ENCODE assay signal across 11 cellular contexts in the genomic region with DNA sequence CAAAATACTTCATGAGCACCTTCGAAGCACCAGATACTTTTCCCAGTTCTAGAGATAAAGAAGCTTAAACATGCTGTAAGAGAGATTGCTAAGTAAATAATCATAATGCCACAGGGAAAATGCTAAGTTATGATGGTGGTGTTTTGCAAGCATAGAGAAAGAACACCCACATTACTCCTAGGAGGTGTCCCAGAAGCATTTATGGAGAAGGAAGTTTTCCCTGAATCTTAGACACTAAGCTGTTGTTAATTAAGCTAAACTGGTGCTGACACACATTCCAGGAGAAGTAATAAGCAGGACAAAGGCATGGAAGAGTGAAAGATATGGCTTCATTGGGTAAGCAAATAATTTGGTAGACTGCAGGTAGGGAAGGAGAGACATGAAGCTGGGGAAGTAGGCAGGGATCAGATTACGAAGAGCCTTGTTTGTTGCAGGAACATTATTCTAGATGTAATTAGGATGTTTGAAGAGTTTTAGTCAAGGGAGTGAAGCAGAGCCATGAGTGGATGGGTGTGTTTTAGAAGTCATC.
"Had no signal": no experiment of that assay in that cellular context is flagged by ENCODE, and none has a peak within 500 bp of the region (broad histone marks: within the 10 kb centered on the region; RNA-seq: fewer than 3 reads in every experiment).

No MANE protein-coding gene starts in this region.

- H3K9me3 ChIP-seq: ascending aorta, heart left ventricle, mucosa of descending colon had no signal

- H3K27ac ChIP-seq: ascending aorta, heart left ventricle had no signal

- H3K4me3 ChIP-seq: ascending aorta, heart left ventricle, mucosa of descending colon had no signal

- DNase-seq: activated CD4-positive, CD25-positive, alpha-beta regulatory T cell treated with anti-CD3 and anti-CD28 coated beads, Interleukin-2, amount 50 U/mL, for 72 hours; activated naive CD4-positive, alpha-beta T cell treated with Interleukin-2 at 50 U/mL for 16 hours; activated T-cell treated with anti-CD3 and anti-CD28 coated beads for 4 hours; dermis blood vessel endothelial cell; heart left ventricle; left colon; mucosa of descending colon; naive thymus-derived CD4-positive, alpha-beta T cell had no signal

- H3K27ac Mint-ChIP-seq: activated T-helper 17 cell treated with anti-CD3 and anti-CD28 coated beads, Interleukin-2, amount 50 U/mL, for 72 hours; naive thymus-derived CD4-positive, alpha-beta T cell; stimulated activated effector memory CD8-positive, alpha-beta T cell treated with anti-CD3 and anti-CD28 coated beads, Interleukin-12 subunit alpha, Interleukin-12 subunit beta, amount 100 ng/mL, for 72 hours had no signal

- H3K4me3 Mint-ChIP-seq: activated T-helper 17 cell treated with anti-CD3 and anti-CD28 coated beads, Interleukin-2, amount 50 U/mL, for 72 hours; naive thymus-derived CD4-positive, alpha-beta T cell; stimulated activated effector memory CD8-positive, alpha-beta T cell treated with anti-CD3 and anti-CD28 coated beads, Interleukin-12 subunit alpha, Interleukin-12 subunit beta, amount 100 ng/mL, for 72 hours had no signal

- H3K36me3 Mint-ChIP-seq: naive thymus-derived CD4-positive, alpha-beta T cell; stimulated activated effector memory CD8-positive, alpha-beta T cell treated with anti-CD3 and anti-CD28 coated beads, Interleukin-12 subunit alpha, Interleukin-12 subunit beta, amount 100 ng/mL, for 72 hours had no signal

- H3K4me1 ChIP-seq: ascending aorta, heart left ventricle had no signal

- ATAC-seq: activated T-helper 17 cell treated with anti-CD3 and anti-CD28 coated beads, Interleukin-2, amount 50 U/mL, for 72 hours; heart left ventricle; left colon; mucosa of descending colon; naive thymus-derived CD4-positive, alpha-beta T cell; stimulated activated effector memory CD8-positive, alpha-beta T cell treated with anti-CD3 and anti-CD28 coated beads, Interleukin-12 subunit alpha, Interleukin-12 subunit beta, amount 100 ng/mL, for 72 hours had no signal

- H3K9me3 Mint-ChIP-seq: activated T-helper 17 cell treated with anti-CD3 and anti-CD28 coated beads, Interleukin-2, amount 50 U/mL, for 72 hours; naive thymus-derived CD4-positive, alpha-beta T cell; stimulated activated effector memory CD8-positive, alpha-beta T cell treated with anti-CD3 and anti-CD28 coated beads, Interleukin-12 subunit alpha, Interleukin-12 subunit beta, amount 100 ng/mL, for 72 hours had no signal

- H3K27me3 ChIP-seq: ascending aorta had no signal

- H3K36me3 ChIP-seq: ascending aorta, heart left ventricle had no signal

- H3K4me1 Mint-ChIP-seq: activated T-helper 17 cell treated with anti-CD3 and anti-CD28 coated beads, Interleukin-2, amount 50 U/mL, for 72 hours; naive thymus-derived CD4-positive, alpha-beta T cell; stimulated activated effector memory CD8-positive, alpha-beta T cell treated with anti-CD3 and anti-CD28 coated beads, Interleukin-12 subunit alpha, Interleukin-12 subunit beta, amount 100 ng/mL, for 72 hours had no signal
